Comparison of ENCODE assay signal across 8 cellular contexts in genomic region chr3:160557571-160557970, GRCh38.
"Had no signal": no experiment of that assay in that cellular context is flagged by ENCODE, and none has a peak within 500 bp of the region (broad histone marks: within the 10 kb centered on the region; RNA-seq: fewer than 3 reads in every experiment).

No MANE protein-coding gene starts in this region.

- ATAC-seq: GM12878 had no signal

- FAIRE-seq: G401.6, GM12878, GM12891, GM12892, GM18507, GM19239 had no signal

- H3K4me3 ChIP-seq: GM12878 had no signal

- DNase-seq: GDM1, GF-D8 had no signal
